ENCODE assay signal across 25 cellular contexts in genomic region chr15:25718597-25718996, GRCh38.
"Had no signal": no experiment of that assay in that cellular context is flagged by ENCODE, and none has a peak within 500 bp of the region (broad histone marks: within the 10 kb centered on the region; RNA-seq: fewer than 3 reads in every experiment).

No MANE protein-coding gene starts in this region.

- H3K4me1 Mint-ChIP-seq: activated naive CD8-positive, alpha-beta T cell treated with anti-CD3 and anti-CD28 coated beads for 36 hours; natural killer cell had no signal

- H3K36me3 ChIP-seq: ovary, prostate gland, suprapubic skin had no signal

- H3K4me3 ChIP-seq: esophagus muscularis mucosa, left lung, lung, ovary, prostate gland, stomach, suprapubic skin had no signal

- H3K9me3 ChIP-seq: esophagus muscularis mucosa, left lung, ovary, prostate gland, stomach, suprapubic skin had no signal

- H3K4me3 Mint-ChIP-seq: activated B cell treated with CpG ODN at 0.5 μM for 24 hours; activated naive CD8-positive, alpha-beta T cell treated with anti-CD3 and anti-CD28 coated beads for 36 hours; activated T-cell treated with anti-CD3 and anti-CD28 coated beads, Interleukin-2, amount 50 U/mL, for 4 hours; natural killer cell had no signal

- H3K27me3 Mint-ChIP-seq: activated naive CD8-positive, alpha-beta T cell treated with anti-CD3 and anti-CD28 coated beads for 36 hours had no signal

- H3K27me3 ChIP-seq: esophagus muscularis mucosa, left lung, ovary, stomach, suprapubic skin had no signal

- H3K27ac Mint-ChIP-seq: activated B cell treated with CpG ODN at 0.5 μM for 24 hours; activated naive CD8-positive, alpha-beta T cell treated with anti-CD3 and anti-CD28 coated beads for 36 hours; activated T-helper 2 cell treated with anti-CD3 and anti-CD28 coated beads, Interferon-gamma antibody, Interleukin-2, Interleukin-4, amounts not matched to agents 10 μg/mL and 5 μg/mL and 100 μg/mL, durations not matched to agents 14 hours and 24 hours and 36 hours; natural killer cell had no signal

- ATAC-seq: left lung had no signal

- H3K4me1 ChIP-seq: left lung, prostate gland, stomach had no signal

- H3K9me3 Mint-ChIP-seq: activated B cell treated with CpG ODN at 0.5 μM for 24 hours; activated naive CD8-positive, alpha-beta T cell treated with anti-CD3 and anti-CD28 coated beads for 36 hours; activated T-cell treated with anti-CD3 and anti-CD28 coated beads, Interleukin-2, amount 50 U/mL, for 4 hours; activated T-helper 2 cell treated with anti-CD3 and anti-CD28 coated beads, Interferon-gamma antibody, Interleukin-2, Interleukin-4, amounts not matched to agents 10 μg/mL and 5 μg/mL and 100 μg/mL, durations not matched to agents 14 hours and 24 hours and 36 hours; natural killer cell had no signal

- DNase-seq: activated B cell treated with CpG ODN at 0.5 μM for 24 hours; activated CD4-positive, alpha-beta T cell treated with anti-CD3 and anti-CD28 coated beads for 4 hours; activated CD4-positive, alpha-beta T cell treated with anti-CD3 and anti-CD28 coated beads, Interleukin-2, amount 50 U/mL, for 48 hours; activated CD8-positive, alpha-beta memory T cell treated with anti-CD3 and anti-CD28 coated beads, Interleukin-2, amount 50 U/mL, for 48 hours; activated naive CD4-positive, alpha-beta T cell treated with Interleukin-2 at 50 U/mL for 16 hours; activated naive CD8-positive, alpha-beta T cell treated with anti-CD3 and anti-CD28 coated beads for 36 hours; activated T-cell treated with anti-CD3 and anti-CD28 coated beads, Interleukin-2, amount 50 U/mL, for 4 hours; effector memory CD4-positive, alpha-beta T cell; glutamatergic neuron; hippocampal formation; kidney glomerular epithelial cell; left lung; midbrain; natural killer cell; ovary; stimulated activated CD4-positive, alpha-beta T cell treated with anti-CD3 and anti-CD28 coated beads, Interleukin-12 subunit alpha, Interleukin-12 subunit beta, amount 100 ng/mL, for 4 hours; stimulated activated CD4-positive, alpha-beta T cell treated with anti-CD3 and anti-CD28 coated beads, Interleukin-1b, Interleukin-23, amount 100 ng/mL, for 48 hours; stomach; T-helper 9 cell; trophoblast cell had no signal

- H3K27ac ChIP-seq: esophagus muscularis mucosa, left lung, ovary, prostate gland, stomach, suprapubic skin had no signal
